Comparison of ENCODE assay signal across 10 cellular contexts in genomic region chr10:103111918-103112877, GRCh38.
DNase-seq lines count a peak whose midpoint lies in the region; ATAC-seq and TF ChIP-seq lines count a peak whose summit lies in the region.
"Had no signal": no experiment of that assay in that cellular context is flagged by ENCODE, and none has a peak within 500 bp of the region (broad histone marks: within the 10 kb centered on the region; RNA-seq: fewer than 3 reads in every experiment).

No MANE protein-coding gene starts in this region.

- H3K36me3 ChIP-seq in SK-N-SH (replicated peaks in 1 of 2; ENCODE audit: control insufficient read depth in 1 of 2, insufficient read depth in 2 of 2, low read length in 1 of 2): peaks cover 0 to 20% of the 10 kb centered on the region in 2 experiments

- H2AFZ ChIP-seq in SK-N-SH (ENCODE audit: low read depth): no peak overlapping the region

- peaks cover 75% of the 10 kb centered on the region for H3K79me2 ChIP-seq in SK-N-SH (ENCODE audit: insufficient read depth)

- no peaks in the 10 kb centered on the region for H3K27me3 Mint-ChIP-seq in activated T-helper 1 cell treated with anti-CD3 and anti-CD28 coated beads, Interleukin-12 subunit alpha, Interleukin-12 subunit beta, Interleukin-2, Interleukin-4 antibody, amounts not matched to agents 30 ng/mL and 10 ng/mL and 1 ng/mL, durations not matched to agents 14 hours and 24 hours and 36 hours (ENCODE audit: insufficient read depth)
- no peaks in the 10 kb centered on the region for H3K27me3 Mint-ChIP-seq in stimulated activated naive CD8-positive, alpha-beta T cell treated with anti-CD3 and anti-CD28 coated beads, Interleukin-15, Interleukin-2, amounts not matched to agents 100 ng/mL and 50 ng/mL, for 24 hours
- H3K27me3 Mint-ChIP-seq: activated naive CD8-positive, alpha-beta T cell treated with anti-CD3 and anti-CD28 coated beads, Interleukin-2, amount 10 ng/mL, durations not matched to agents 7 days and 5 days had no signal

- H3K9ac ChIP-seq in SK-N-SH: no peak overlapping the region

- H3K9me2 ChIP-seq in SK-N-SH: no peaks in the 10 kb centered on the region

- peaks cover 18% of the 10 kb centered on the region for H3K4me1 Mint-ChIP-seq in activated T-helper 1 cell treated with anti-CD3 and anti-CD28 coated beads, Interleukin-12 subunit alpha, Interleukin-12 subunit beta, Interleukin-2, Interleukin-4 antibody, amounts not matched to agents 30 ng/mL and 10 ng/mL and 1 ng/mL, durations not matched to agents 14 hours and 24 hours and 36 hours (ENCODE audit: low read depth)
- peaks cover 22% of the 10 kb centered on the region for H3K4me1 Mint-ChIP-seq in stimulated activated naive CD8-positive, alpha-beta T cell treated with anti-CD3 and anti-CD28 coated beads, Interleukin-15, Interleukin-2, amounts not matched to agents 100 ng/mL and 50 ng/mL, for 24 hours (ENCODE audit: low read depth)

- 0 out of 2 replicates have a peak overlapping the region, but pooled peaks have one; percentile 3 for H3K4me2 ChIP-seq in SK-N-SH

- no peaks in the 10 kb centered on the region for H3K27me3 ChIP-seq in SK-N-SH (ENCODE audit: insufficient read depth)

- H3K27ac ChIP-seq in SK-N-SH (ENCODE audit: low read depth in 2 of 2, low read length in 1 of 2): no peak overlapping the region

- H3K27ac Mint-ChIP-seq in activated T-helper 1 cell treated with anti-CD3 and anti-CD28 coated beads, Interleukin-12 subunit alpha, Interleukin-12 subunit beta, Interleukin-2, Interleukin-4 antibody, amounts not matched to agents 30 ng/mL and 10 ng/mL and 1 ng/mL, durations not matched to agents 14 hours and 24 hours and 36 hours: peak overlapping the region; percentile 3
- H3K27ac Mint-ChIP-seq in stimulated activated naive CD8-positive, alpha-beta T cell treated with anti-CD3 and anti-CD28 coated beads, Interleukin-15, Interleukin-2, amounts not matched to agents 100 ng/mL and 50 ng/mL, for 24 hours: peak overlapping the region; percentile 6
- H3K27ac Mint-ChIP-seq: activated naive CD8-positive, alpha-beta T cell treated with anti-CD3 and anti-CD28 coated beads, Interleukin-2, amount 10 ng/mL, durations not matched to agents 7 days and 5 days had no signal

- DNase-seq in SK-N-SH: no peak
- no peak for DNase-seq in activated T-helper 1 cell treated with anti-CD3 and anti-CD28 coated beads, Interleukin-12 subunit alpha, Interleukin-12 subunit beta, Interleukin-2, Interleukin-4 antibody, amounts not matched to agents 30 ng/mL and 10 ng/mL and 1 ng/mL, durations not matched to agents 14 hours and 24 hours and 36 hours (ENCODE audit: low spot score)
- no peak for DNase-seq in SIG-M5 (lab: John Stamatoyannopoulos, UW)
- DNase-seq in stimulated activated naive CD4-positive, alpha-beta T cell treated with Interleukin-2 at 50 U/mL for 16 hours (lab: John Stamatoyannopoulos, UW): no peak
- DNase-seq in stimulated activated CD4-positive, alpha-beta T cell treated with anti-CD3 and anti-CD28 coated beads, Interleukin-4, amount 100 ng/mL, for 4 hours: no peak
- DNase-seq: activated naive CD8-positive, alpha-beta T cell treated with anti-CD3 and anti-CD28 coated beads, Interleukin-2, amount 10 ng/mL, durations not matched to agents 7 days and 5 days; head of caudate nucleus had no signal

- ATAC-seq in SK-N-SH treated with all-trans-retinoic acid at 6 μM for 48 hours (no peak), HG02642 (IDR thresholded peaks at IDR 0.05; ENCODE audit: poor library complexity, unreplicated experiment) (peak; percentile 74)

- TF ChIP-seq CTCF in SK-N-SH (IDR thresholded peaks at IDR 0.05): no peak

- no peaks in the 10 kb centered on the region for H3K9me3 Mint-ChIP-seq in activated T-helper 1 cell treated with anti-CD3 and anti-CD28 coated beads, Interleukin-12 subunit alpha, Interleukin-12 subunit beta, Interleukin-2, Interleukin-4 antibody, amounts not matched to agents 30 ng/mL and 10 ng/mL and 1 ng/mL, durations not matched to agents 14 hours and 24 hours and 36 hours
- H3K9me3 Mint-ChIP-seq in stimulated activated naive CD8-positive, alpha-beta T cell treated with anti-CD3 and anti-CD28 coated beads, Interleukin-15, Interleukin-2, amounts not matched to agents 100 ng/mL and 50 ng/mL, for 24 hours: no peaks in the 10 kb centered on the region
- H3K9me3 Mint-ChIP-seq: activated naive CD8-positive, alpha-beta T cell treated with anti-CD3 and anti-CD28 coated beads, Interleukin-2, amount 10 ng/mL, durations not matched to agents 7 days and 5 days had no signal

- no peak for TF ChIP-seq EP300 in SK-N-SH (IDR thresholded peaks at IDR 0.05; ENCODE audit: borderline replicate concordance in 1 of 2, low read depth in 1 of 2, low read length in 1 of 2)

- no peak overlapping the region for H3K4me3 ChIP-seq in SK-N-SH (ENCODE audit: low read depth in 2 of 2, low read length in 1 of 2)

- H3K9me3 ChIP-seq in SK-N-SH: no peaks in the 10 kb centered on the region

- H3K36me3 Mint-ChIP-seq in activated T-helper 1 cell treated with anti-CD3 and anti-CD28 coated beads, Interleukin-12 subunit alpha, Interleukin-12 subunit beta, Interleukin-2, Interleukin-4 antibody, amounts not matched to agents 30 ng/mL and 10 ng/mL and 1 ng/mL, durations not matched to agents 14 hours and 24 hours and 36 hours (ENCODE audit: low read depth): peaks cover 14% of the 10 kb centered on the region
- H3K36me3 Mint-ChIP-seq in stimulated activated naive CD8-positive, alpha-beta T cell treated with anti-CD3 and anti-CD28 coated beads, Interleukin-15, Interleukin-2, amounts not matched to agents 100 ng/mL and 50 ng/mL, for 24 hours (ENCODE audit: low read depth): peaks cover 29% of the 10 kb centered on the region

- TF ChIP-seq RAD21 in SK-N-SH (IDR thresholded peaks at IDR 0.05; ENCODE audit: low read length): no peak

- 95% methylated on average over 4 of the region's 4 CpGs for WGBS in SK-N-SH (ENCODE audit: low lambda C conversion rate)

- POLR2A ChIA-PET in SK-N-SH (lab: Yijun Ruan, JAX): no interaction called here

- intact Hi-C loops in activated T-helper 1 cell treated with anti-CD3 and anti-CD28 coated beads, Interleukin-12 subunit alpha, Interleukin-12 subunit beta, Interleukin-2, Interleukin-4 antibody, amounts not matched to agents 30 ng/mL and 10 ng/mL and 1 ng/mL, durations not matched to agents 14 hours and 24 hours and 36 hours (cut with micrococcal nuclease): loop anchor here (5.0 kb wide), 1 partner anchor 80 kb away; the partner anchor contains the start of gene NT5C2

- CTCF ChIA-PET in SK-N-SH (lab: Yijun Ruan, JAX): interaction anchor here (1.4 kb wide), 1 partner anchor 12 kb away, joined by 4 read pairs; no protein-coding TSS in a partner anchor

- H3K4me3 Mint-ChIP-seq in activated T-helper 1 cell treated with anti-CD3 and anti-CD28 coated beads, Interleukin-12 subunit alpha, Interleukin-12 subunit beta, Interleukin-2, Interleukin-4 antibody, amounts not matched to agents 30 ng/mL and 10 ng/mL and 1 ng/mL, durations not matched to agents 14 hours and 24 hours and 36 hours: no peak overlapping the region
- H3K4me3 Mint-ChIP-seq in stimulated activated naive CD8-positive, alpha-beta T cell treated with anti-CD3 and anti-CD28 coated beads, Interleukin-15, Interleukin-2, amounts not matched to agents 100 ng/mL and 50 ng/mL, for 24 hours: no peak overlapping the region
- H3K4me3 Mint-ChIP-seq: activated naive CD8-positive, alpha-beta T cell treated with anti-CD3 and anti-CD28 coated beads, Interleukin-2, amount 10 ng/mL, durations not matched to agents 7 days and 5 days had no signal

- H3F3A ChIP-seq in SK-N-SH (replicated peaks; ENCODE audit: insufficient read depth): peaks cover 3% of the 10 kb centered on the region

- H4K20me1 ChIP-seq in SK-N-SH (ENCODE audit: insufficient read depth): peaks cover 3% of the 10 kb centered on the region; the same call in 1 of the 2 replicates

- H3K4me1 ChIP-seq in SK-N-SH (ENCODE audit: control insufficient read depth in 1 of 2, insufficient read depth in 2 of 2, low read depth in 1 of 2, low read length in 1 of 2): peaks cover 0 to 8% of the 10 kb centered on the region in 2 experiments; a peak in 1 of 4 replicates

TF ChIP-seq in SK-N-SH, 30 proteins besides CTCF, POLR2A, EP300 and RAD21:
- TF ChIP-seq RCOR1 (IDR thresholded peaks at IDR 0.05; ENCODE audit: low read length): no peak
- TF ChIP-seq ELF1 (IDR thresholded peaks at IDR 0.05): no peak
- no peak for TF ChIP-seq TAF1 (IDR thresholded peaks at IDR 0.05; ENCODE audit: borderline replicate concordance, low read depth, low read length)
- TF ChIP-seq FOXM1 (IDR thresholded peaks at IDR 0.05; ENCODE audit: low read depth): no peak
- no peak for TF ChIP-seq USF1 (IDR thresholded peaks at IDR 0.05; ENCODE audit: borderline replicate concordance, low read depth)
- TF ChIP-seq TCF12 (IDR thresholded peaks at IDR 0.05): no peak
- no peak for TF ChIP-seq MXI1 (IDR thresholded peaks at IDR 0.05; ENCODE audit: low read depth, low read length)
- TF ChIP-seq NRF1 (IDR thresholded peaks at IDR 0.05; ENCODE audit: low read depth, low read length): no peak
- no peak for TF ChIP-seq POLR2AphosphoS5 (IDR thresholded peaks at IDR 0.05; ENCODE audit: low read depth, low read length)

TF ChIP-seq in SK-N-SH treated with all-trans-retinoic acid at 6 μM for 48 hours, 23 proteins besides CTCF, POLR2A, EP300 and RAD21 (continues in another document):
- no peak for TF ChIP-seq CSRNP3 (CRISPR knock-in tag; IDR thresholded peaks at IDR 0.05)
- no peak for TF ChIP-seq ZC3H10 (CRISPR knock-in tag; IDR thresholded peaks at IDR 0.05)
- no peak for TF ChIP-seq SNAI2 (CRISPR knock-in tag; IDR thresholded peaks at IDR 0.05)
